ENCODE assay signal across 8 cellular contexts in genomic region chr4:304987-305680, GRCh38. TPM values are rescaled to one million over a fixed set of nuclear protein-coding genes. Genes with fewer than 3 reads are reported as not detected.
DNase-seq lines count a peak whose midpoint lies in the region; ATAC-seq, FAIRE-seq and TF ChIP-seq lines count a peak whose summit lies in the region.
"Had no signal": no experiment of that assay in that cellular context is flagged by ENCODE, and none has a peak within 500 bp of the region (broad histone marks: within the 10 kb centered on the region; RNA-seq: fewer than 3 reads in every experiment).

Gene ZNF732 (minus strand): TSS chr4:305474. CDS start chr4:305310, 164 bp downstream.

- no peak within 1 kb of the TSS for H2BK15ac ChIP-seq in H1 (ENCODE audit: low read length)

- peak within 1 kb of the TSS; percentile 98 for H2BK5ac ChIP-seq in H1 (ENCODE audit: low read depth, low read length)

- no peak within 1 kb of the TSS for H2BK20ac ChIP-seq in H1 (ENCODE audit: low read length)

- H3K27ac ChIP-seq in H1 (ENCODE audit: low read depth, low read length): peak within 1 kb of the TSS; percentile 91
- no peak within 1 kb of the TSS for H3K27ac ChIP-seq in tibial nerve
- H3K27ac ChIP-seq: KMS-11 had no signal

- H3K4ac ChIP-seq in H1 (replicated peaks; ENCODE audit: insufficient read length, low read depth, low read length): no peak within 1 kb of the TSS

- peak within 1 kb of the TSS; percentile 75 for H4K5ac ChIP-seq in H1 (ENCODE audit: insufficient read length, low read depth, low read length)

- H3K27me3 ChIP-seq in H1 (replicated peaks in 1 of 4; ENCODE audit: control insufficient read depth in 3 of 4, extremely low read depth in 1 of 4, insufficient read depth in 3 of 4, low read length in 3 of 4) (no peaks in the 10 kb centered on the region), tibial nerve (peaks cover 0 to 23% of the 10 kb centered on the region in 2 donors)

- TF ChIP-seq CTCF in H1 (IDR thresholded peaks at IDR 0.05; ENCODE audit: control extremely low read depth in 1 of 3, insufficient read depth in 1 of 3, low read depth in 1 of 3, low read length in 3 of 3) (no peak), tibial nerve (IDR thresholded peaks at IDR 0.05) (no peak)

- peaks cover 19 to 48% of the 10 kb centered on the region in 2 experiments for H3K79me2 ChIP-seq in H1 (ENCODE audit: control insufficient read depth in 1 of 2, insufficient read depth in 2 of 2, low read length in 2 of 2)

- no peak within 1 kb of the TSS for H3K23ac ChIP-seq in H1 (ENCODE audit: insufficient read length)

- CTCF ChIA-PET in H1 (lab: Charles Lee; ENCODE audit: partially characterized antibody): interaction anchor here (0.8 to 2.8 kb wide), 8 partner anchors 10 to 234 kb away, joined by 3 to 9 read pairs (median 3); no protein-coding TSS in a partner anchor

- H2AFZ ChIP-seq in H1 (ENCODE audit: low read length): peak within 1 kb of the TSS; percentile 87; the same call in 1 of the 2 replicates

- no peak within 1 kb of the TSS; the same call in 1 of the 2 replicates for H2AK5ac ChIP-seq in H1 (ENCODE audit: low read depth, low read length)

- H4K8ac ChIP-seq in H1 (ENCODE audit: extremely low read depth, insufficient read depth, low read length): peak within 1 kb of the TSS; percentile 98

- H3K4me3 ChIP-seq in H1 (ENCODE audit: extremely low read depth in 1 of 4, insufficient read depth in 2 of 4, low read depth in 3 of 4, low read length in 4 of 4) (peak within 1 kb of the TSS; percentile 87 to 99 (median 97)), tibial nerve (peak within 1 kb of the TSS in 3 of 4 donors; percentile 11 to 42 (median 11))

- no peaks in the 10 kb centered on the region for H3K9me3 ChIP-seq in H1 (ENCODE audit: insufficient read depth in 2 of 2, low read depth in 1 of 2, low read length in 1 of 2)
- H3K9me3 ChIP-seq in tibial nerve: peaks cover 0 to 48% (median 0%) of the 10 kb centered on the region in 4 donors

- H3K4me1 ChIP-seq in H1 (replicated peaks in 1 of 4; ENCODE audit: control insufficient read depth in 3 of 4, insufficient read depth in 4 of 4, low read length in 3 of 4) (peaks cover 0 to 6% (median 3%) of the 10 kb centered on the region in 4 experiments; a peak in 4 of 7 replicates), tibial nerve (no peaks in the 10 kb centered on the region)

- peaks cover 5 to 8% of the 10 kb centered on the region in 2 experiments for H4K20me1 ChIP-seq in H1 (replicated peaks in 1 of 2; ENCODE audit: control insufficient read depth in 1 of 2, insufficient read depth in 2 of 2, low read length in 2 of 2)

- peak within 1 kb of the TSS; percentile 74 for H4K91ac ChIP-seq in H1 (replicated peaks; ENCODE audit: insufficient read length, low read length)

- H3K18ac ChIP-seq in H1 (ENCODE audit: extremely low read depth, low read length): peak within 1 kb of the TSS; percentile 96

- peak; percentile 98 for FAIRE-seq in H1 (lab: Jason Lieb, UNC)

- 1% methylated on average over 53 of the region's 53 CpGs; no CpG with 5 or more reads in 1 of the 2 experiments for WGBS in H1 (ENCODE audit: extremely low coverage in 1 of 2, insufficient coverage in 1 of 2, insufficient read length in 1 of 2, insufficient replicate concordance in 2 of 2, low coverage in 1 of 2, low lambda C conversion rate in 2 of 2, missing lambda C conversion rate in 1 of 2), 2 experiments
- 4 to 6% methylated on average over 28 to 53 of the region's 53 CpGs for whole genome bisulfite sequencing in tibial nerve, 2 donors

- DNase-seq in NCI-H1092 treated with DMSO at 0.1 percent for 48 hours (lab: John Stamatoyannopoulos, UW) (peak; percentile 44), H1 (ENCODE audit: low read depth in 1 of 2, low spot score in 2 of 2) (peak in 1 of 2 experiments; percentile 89), lung microvascular endothelial cell (ENCODE audit: low read depth in 2 of 2) (peak; percentile 67 to 72), tibial nerve (ENCODE audit: low spot score in 2 of 2) (no peak), NCI-H748 (lab: John Stamatoyannopoulos, UW; ENCODE audit: unreplicated experiment) (no peak)

- peak within 1 kb of the TSS; percentile 76; the same call in 1 of the 2 replicates for H2BK12ac ChIP-seq in H1 (ENCODE audit: low read depth, low read length)

- H3K79me1 ChIP-seq in H1 (ENCODE audit: low read depth, low read length): 0 out of 2 replicates have a peak, but pooled peaks cover 3% of the 10 kb centered on the region

- TF ChIP-seq RAD21 in H1 (IDR thresholded peaks at IDR 0.05 in 1 of 2, conservative IDR thresholded peaks at IDR 0.05 in 1 of 2; ENCODE audit: low read depth in 2 of 2, low read length in 2 of 2): no peak

- H3K36me3 ChIP-seq in H1 (ENCODE audit: control insufficient read depth in 2 of 4, insufficient read depth in 4 of 4, low read length in 3 of 4) (peaks cover 0 to 10% (median 5%) of the 10 kb centered on the region in 4 experiments; a peak in 3 of 8 replicates), tibial nerve (no peaks in the 10 kb centered on the region)

- H3K14ac ChIP-seq in H1 (ENCODE audit: insufficient read length): no peak within 1 kb of the TSS

- TF ChIP-seq POLR2A in H1 (IDR thresholded peaks at IDR 0.05; ENCODE audit: control extremely low read depth in 1 of 2, low read depth in 2 of 2, low read length in 2 of 2): peak in 1 of 2 experiments; percentile 94; a peak in 2 of 3 replicates
- no peak for TF ChIP-seq POLR2A in tibial nerve (IDR thresholded peaks at IDR 0.05)

- TF ChIP-seq EP300 in H1 (IDR thresholded peaks at IDR 0.05; ENCODE audit: borderline replicate concordance in 1 of 2, low read depth in 2 of 2, low read length in 2 of 2) (no peak), tibial nerve (IDR thresholded peaks at IDR 0.05) (no peak)

- no peak within 1 kb of the TSS for H2BK120ac ChIP-seq in H1 (replicated peaks; ENCODE audit: low read depth, low read length)

- H3K23me2 ChIP-seq in H1 (ENCODE audit: low read depth, low read length): peaks cover 10% of the 10 kb centered on the region; the same call in 1 of the 2 replicates

- H3K4me2 ChIP-seq in H1 (ENCODE audit: insufficient read depth in 1 of 2, low read depth in 2 of 2, low read length in 2 of 2): peak within 1 kb of the TSS; percentile 80 to 96
- H3K4me2 ChIP-seq: KMS-11 had no signal

- POLR2A ChIA-PET in H1 (lab: Charles Lee; ENCODE audit: partially characterized antibody): interaction anchor here (0.7 to 3.4 kb wide), 28 partner anchors 9 to 272 kb away, joined by 3 to 26 read pairs (median 4); partner anchors contain the start of genes ZNF141, ZNF595 and ZNF718

- ATAC-seq in HG02852 (IDR thresholded peaks at IDR 0.05; ENCODE audit: unreplicated experiment) (no peak), GM19035 (IDR thresholded peaks at IDR 0.05; ENCODE audit: unreplicated experiment) (no peak)

- peak within 1 kb of the TSS; percentile 69 for H3K56ac ChIP-seq in H1 (replicated peaks; ENCODE audit: insufficient read length, low read depth, low read length)

- peak within 1 kb of the TSS; percentile 88 to 99 (median 95) for H3K9ac ChIP-seq in H1 (replicated peaks in 1 of 4; ENCODE audit: extremely low read depth in 1 of 4, low read depth in 3 of 4, low read length in 3 of 4)
- H3K9ac ChIP-seq: KMS-11 had no signal

TF ChIP-seq in H1, 55 proteins besides CTCF, POLR2A, EP300 and RAD21 (continues in another document):
- TF ChIP-seq JUN (IDR thresholded peaks at IDR 0.05; ENCODE audit: low read depth, low read length) (no peak), CHD1 (IDR thresholded peaks at IDR 0.05; ENCODE audit: low read depth, low read length) (no peak), MAFK (IDR thresholded peaks at IDR 0.05; ENCODE audit: low read depth, low read length) (no peak), ZNF274 (IDR thresholded peaks at IDR 0.05; ENCODE audit: borderline replicate concordance, extremely low read depth, low read length) (no peak), TAF7 (optimal IDR thresholded peaks at IDR 0.05; ENCODE audit: borderline replicate concordance, low read depth, low read length) (peak; percentile 59), USF2 (IDR thresholded peaks at IDR 0.05; ENCODE audit: low read length) (no peak), CBX5 (IDR thresholded peaks at IDR 0.05; ENCODE audit: low read depth, low read length) (no peak), CHD2 (IDR thresholded peaks at IDR 0.05; ENCODE audit: low read length) (peak; percentile 81; the same call in 1 of the 2 replicates), RNF2 (IDR thresholded peaks at IDR 0.05; ENCODE audit: borderline replicate concordance, low read depth, low read length, missing control alignments, poor library complexity, severe bottlenecking) (no peak), FOSL1 (IDR thresholded peaks at IDR 0.05; ENCODE audit: insufficient read depth, low read depth, low read length) (no peak), ATF3 (IDR thresholded peaks at IDR 0.05; ENCODE audit: insufficient read depth, low read depth, low read length) (no peak), SIX5 (IDR thresholded peaks at IDR 0.05; ENCODE audit: low read depth, low read length) (no peak), YY1 (IDR thresholded peaks at IDR 0.05; ENCODE audit: low read depth, low read length) (peak; percentile 76; the same call in 1 of the 2 replicates), SAP30 (IDR thresholded peaks at IDR 0.05; ENCODE audit: insufficient read depth, insufficient replicate concordance, low read length) (peak; percentile 33)

RNA-seq across cellular contexts. Expression of gene ZNF732, which starts in this region (rescaled TPM):
- total RNA-seq in H1 (2021; fragmentation: NEBNext Ultra II Directional; extraction: Animal tissue kit (Norgen Biotek cat#: 25700)): 33.3 and 35.7 TPM in 2 replicates
- polyA plus RNA-seq in H1 (2011; rRNA removed): 1.3 and 1.9 TPM in 2 replicates
- polyA plus RNA-seq in H1 (2011; cell fraction: cytosol; rRNA removed): 4.3 TPM
- 4.8 TPM for polyA plus RNA-seq in H1 (2011; cell fraction: nucleus; rRNA removed)
- 5.3 to 13.0 TPM (median 6.7 TPM) in 4 replicates for polyA plus RNA-seq in H1 (2012, experiment 1 of 2)
- polyA plus RNA-seq in H1 (2012, experiment 2 of 2): 0.52 TPM
- polyA plus RNA-seq in H1 (2013, experiment 1 of 2): 18.2 TPM
- polyA plus RNA-seq in H1 (2013, experiment 2 of 2): 16.7 TPM
- 12.1 and 25.8 TPM in 2 replicates for polyA minus RNA-seq in H1 (2011; rRNA and poly(A)+ RNA removed)
- polyA minus RNA-seq in H1 (2011; cell fraction: cytosol; rRNA and poly(A)+ RNA removed): 16.1 TPM
- polyA minus RNA-seq in H1 (2011; cell fraction: nucleus; rRNA and poly(A)+ RNA removed): 53.2 TPM
- total RNA-seq in lung microvascular endothelial cell (0.40 and 0.44 TPM in 2 replicates), tibial nerve (under 1 TPM in 3 of 4 donors, not detected in 1; 0.39 to 0.63 (median 0.44) TPM)

Comparison
In these comparisons a context has a peak if more than half of its experiments do, and no peak if none do; other contexts are left out.
1. RNA of gene ZNF732 (total RNA-seq): 33.3 to 35.7 TPM in H1; 0.39 to 0.63 TPM in tibial nerve and 0.40 to 0.44 TPM in lung microvascular endothelial cell; every median in the first group is over 10 times any median in the second.
2. Peak in DNase-seq in lung microvascular endothelial cell; RNA of the gene not detected or under 1 TPM.